ENCODE assay signal across 23 cellular contexts in genomic region chr4:15131551-15131950, GRCh38.
DNase-seq lines count a peak whose midpoint lies in the region; ATAC-seq, FAIRE-seq and TF ChIP-seq lines count a peak whose summit lies in the region.
"Had no signal": no experiment of that assay in that cellular context is flagged by ENCODE, and none has a peak within 500 bp of the region (broad histone marks: within the 10 kb centered on the region; RNA-seq: fewer than 3 reads in every experiment).

No MANE protein-coding gene starts in this region.

- in situ Hi-C loops in gastrocnemius medialis (cut with MboI; ENCODE audit: low sequenced_read_pairs in 4 of 4) = no loop called here

- FAIRE-seq in bronchial epithelial cell (lab: Jason Lieb, UNC) = no peak
- FAIRE-seq: GM12891, RCC 7860, small intestine had no signal

- no peaks in the 10 kb centered on the region for H3K36me3 ChIP-seq in HEK293 (ENCODE audit: control insufficient read depth in 2 of 2, insufficient read depth in 1 of 2, low read length in 2 of 2)
- H3K36me3 ChIP-seq in bronchial epithelial cell (ENCODE audit: control insufficient read depth, insufficient read depth, low read length) = no peaks in the 10 kb centered on the region
- no peaks in the 10 kb centered on the region for H3K36me3 ChIP-seq in gastrocnemius medialis
- H3K36me3 ChIP-seq: BLaER1 treated with 17β-estradiol and CSF1 and Interleukin-3, amounts not matched to agents 10 nM and 100 nM; WERI-Rb-1 had no signal

- no peak for TF ChIP-seq CTCF in HEK293 (tag by site-specific recombination; IDR thresholded peaks at IDR 0.05)
- no peak for TF ChIP-seq CTCF in bronchial epithelial cell (IDR thresholded peaks at IDR 0.05; ENCODE audit: insufficient read depth, low read length, severe bottlenecking)
- TF ChIP-seq CTCF in gastrocnemius medialis (IDR thresholded peaks at IDR 0.05 in 4 of 5, conservative IDR thresholded peaks at IDR 0.05 in 1 of 5) = no peak

- POLR2A ChIA-PET in HEK293 (lab: Yijun Ruan, JAX) = no interaction called here

- DNase-seq in bronchial epithelial cell (ENCODE audit: low read depth) = peak; percentile 40
- DNase-seq in inferior parietal cortex (ENCODE audit: extremely low spot score) = peak; percentile 17
- peak; percentile 16 to 56 for DNase-seq in gastrocnemius medialis
- no peak for DNase-seq in NCI-H187 treated with DMSO at 0.1 percent for 48 hours (lab: John Stamatoyannopoulos, UW)
- DNase-seq in NCI-H345 (lab: John Stamatoyannopoulos, UW) = no peak
- DNase-seq in anterior cingulate cortex (lab: John Stamatoyannopoulos, UW) = no peak
- DNase-seq: ACHN; activated CD4-positive, alpha-beta T cell treated with anti-CD3 and anti-CD28 coated beads, Interleukin-2, amount 50 U/mL, for 1 hour; Calu3; NCI-H1436; NCI-H524 treated with DMSO at 0.1 percent for 48 hours; small intestine; stimulated activated CD4-positive, alpha-beta T cell treated with anti-CD3 and anti-CD28 coated beads, Interleukin-4, amount 100 ng/mL, for 1 hour; stimulated activated naive CD4-positive, alpha-beta T cell; WERI-Rb-1 had no signal

- intact Hi-C loops in gastrocnemius medialis (cut with DNase I; ENCODE audit: low total_unique reads) = no loop called here

- TF ChIP-seq POLR2A in gastrocnemius medialis (IDR thresholded peaks at IDR 0.05) = no peak

- no peaks in the 10 kb centered on the region for H3K27me3 ChIP-seq in bronchial epithelial cell (ENCODE audit: control insufficient read depth, insufficient read depth, low read length)
- H3K27me3 ChIP-seq in gastrocnemius medialis = no peaks in the 10 kb centered on the region
- H3K27me3 ChIP-seq: BLaER1 treated with 17β-estradiol and CSF1 and Interleukin-3, amounts not matched to agents 10 nM and 100 nM had no signal

- H3K9me3 ChIP-seq in HEK293 (ENCODE audit: control insufficient read depth, insufficient read depth, low read depth, low read length) (no peaks in the 10 kb centered on the region), gastrocnemius medialis (no peaks in the 10 kb centered on the region)

- no peaks in the 10 kb centered on the region for H3K4me1 ChIP-seq in HEK293 (ENCODE audit: control insufficient read depth, insufficient read depth, low read length)
- no peaks in the 10 kb centered on the region for H3K4me1 ChIP-seq in gastrocnemius medialis
- H3K4me1 ChIP-seq: BLaER1 treated with 17β-estradiol and CSF1 and Interleukin-3, amounts not matched to agents 10 nM and 100 nM had no signal

- peak; percentile 54 to 76 for ATAC-seq in gastrocnemius medialis
- no peak for ATAC-seq in GM19324 (IDR thresholded peaks at IDR 0.05; ENCODE audit: low FRiP score, unreplicated experiment)
- ATAC-seq: activated T-helper 17 cell treated with anti-CD3 and anti-CD28 coated beads, Interleukin-2, amount 50 U/mL, for 72 hours had no signal

- CTCF ChIA-PET in HEK293 (lab: Yijun Ruan, JAX) = no interaction called here

- H3K27ac ChIP-seq in HEK293 (ENCODE audit: extremely low read depth, low read depth, low read length) (no peak overlapping the region), gastrocnemius medialis (no peak overlapping the region)
- H3K27ac ChIP-seq: BLaER1 treated with 17β-estradiol and CSF1 and Interleukin-3, amounts not matched to agents 10 nM and 100 nM; HL-60; WERI-Rb-1 had no signal

- H3K4me3 ChIP-seq in HEK293 (ENCODE audit: low read depth, low read length) (no peak overlapping the region), bronchial epithelial cell (ENCODE audit: low read depth, low read length) (no peak overlapping the region), gastrocnemius medialis (no peak overlapping the region)
- H3K4me3 ChIP-seq: BLaER1 treated with 17β-estradiol and CSF1 and Interleukin-3, amounts not matched to agents 10 nM and 100 nM; SK-N-MC had no signal

TF ChIP-seq in HEK293, 187 proteins besides CTCF, POLR2A, EP300 and RAD21:
- TF ChIP-seq ZNF701 (tag by site-specific recombination; IDR thresholded peaks at IDR 0.05) = no peak
- TF ChIP-seq SCRT2 (tag by site-specific recombination; IDR thresholded peaks at IDR 0.05) = peak; percentile 37; the same call in 1 of the 2 replicates
- TF ChIP-seq ZNF280D (tag by site-specific recombination; IDR thresholded peaks at IDR 0.05) = no peak

Comparison
In these comparisons a context has a peak if more than half of its experiments do, and no peak if none do; other contexts are left out.
1. DNase-seq: peak in bronchial epithelial cell (single experiment), inferior parietal cortex (single experiment) and gastrocnemius medialis (2 of 2); none in NCI-H187 treated with DMSO at 0.1 percent for 48 hours (single experiment), NCI-H345 (single experiment) and anterior cingulate cortex (0 of 58).